8 cellular contexts compared by ENCODE assay signal in genomic region chr14:75428230-75429104, GRCh38. TPM values are rescaled to one million over a fixed set of nuclear protein-coding genes. Genes with fewer than 3 reads are reported as not detected.
DNase-seq lines count a peak whose midpoint lies in the region; ATAC-seq and TF ChIP-seq lines count a peak whose summit lies in the region.

No MANE protein-coding gene starts in this region.

- H3K27ac ChIP-seq in A673 (ENCODE audit: low read depth, low read length, poor library complexity, severe bottlenecking) (no peak overlapping the region), HUES48 (ENCODE audit: low read depth, low read length) (no peak overlapping the region), osteoblast (ENCODE audit: low read depth, low read length) (no peak overlapping the region)

- peak overlapping the region; percentile 34 for H3K27ac Mint-ChIP-seq in activated T-helper 1 cell treated with anti-CD3 and anti-CD28 coated beads, Interleukin-12 subunit alpha, Interleukin-12 subunit beta, Interleukin-2, Interleukin-4 antibody, amounts not matched to agents 30 ng/mL and 10 ng/mL and 1 ng/mL, durations not matched to agents 14 hours and 24 hours and 36 hours
- peak overlapping the region; percentile 28 for H3K27ac Mint-ChIP-seq in glutamatergic neuron (ENCODE audit: unreplicated experiment)

- H3K9me3 Mint-ChIP-seq in activated T-helper 1 cell treated with anti-CD3 and anti-CD28 coated beads, Interleukin-12 subunit alpha, Interleukin-12 subunit beta, Interleukin-2, Interleukin-4 antibody, amounts not matched to agents 30 ng/mL and 10 ng/mL and 1 ng/mL, durations not matched to agents 14 hours and 24 hours and 36 hours: peaks cover 8% of the 10 kb centered on the region
- peaks cover 2% of the 10 kb centered on the region for H3K9me3 Mint-ChIP-seq in glutamatergic neuron (ENCODE audit: unreplicated experiment)

- no peaks in the 10 kb centered on the region for H3K27me3 ChIP-seq in A673 (replicated peaks; ENCODE audit: insufficient read depth, low read depth, low read length, poor library complexity)
- peaks cover 22% of the 10 kb centered on the region for H3K27me3 ChIP-seq in HUES48 (ENCODE audit: control insufficient read depth, insufficient read depth, low read length)
- H3K27me3 ChIP-seq in osteoblast (ENCODE audit: insufficient read depth, low read length): no peaks in the 10 kb centered on the region

- H3K27me3 Mint-ChIP-seq in activated T-helper 1 cell treated with anti-CD3 and anti-CD28 coated beads, Interleukin-12 subunit alpha, Interleukin-12 subunit beta, Interleukin-2, Interleukin-4 antibody, amounts not matched to agents 30 ng/mL and 10 ng/mL and 1 ng/mL, durations not matched to agents 14 hours and 24 hours and 36 hours (ENCODE audit: insufficient read depth): peaks cover 17% of the 10 kb centered on the region
- H3K27me3 Mint-ChIP-seq in glutamatergic neuron (ENCODE audit: unreplicated experiment): peaks cover 16% of the 10 kb centered on the region

- peaks cover 6% of the 10 kb centered on the region for H3K36me3 Mint-ChIP-seq in activated T-helper 1 cell treated with anti-CD3 and anti-CD28 coated beads, Interleukin-12 subunit alpha, Interleukin-12 subunit beta, Interleukin-2, Interleukin-4 antibody, amounts not matched to agents 30 ng/mL and 10 ng/mL and 1 ng/mL, durations not matched to agents 14 hours and 24 hours and 36 hours (ENCODE audit: low read depth)
- H3K36me3 Mint-ChIP-seq in glutamatergic neuron (ENCODE audit: unreplicated experiment): no peaks in the 10 kb centered on the region

- peaks cover 10% of the 10 kb centered on the region for H3K4me1 ChIP-seq in A673 (ENCODE audit: insufficient read depth, low read length, poor library complexity, severe bottlenecking)
- H3K4me1 ChIP-seq in HUES48 (ENCODE audit: control insufficient read depth, insufficient read depth, low read length): peaks cover 27% of the 10 kb centered on the region
- peaks cover 22% of the 10 kb centered on the region for H3K4me1 ChIP-seq in osteoblast (ENCODE audit: insufficient read depth, low read length)

- POLR2A ChIA-PET in A673 (lab: Charles Lee; ENCODE audit: low non-redundant PET): interaction anchor here (0.5 to 0.6 kb wide), 2 partner anchors 130 to 190 kb away, joined by 3 to 4 read pairs; no protein-coding TSS in a partner anchor

- peaks cover 44% of the 10 kb centered on the region for H3K79me2 ChIP-seq in osteoblast (ENCODE audit: insufficient read depth, low read length)

- H3K4me3 ChIP-seq in A673 (ENCODE audit: low read depth, low read length, poor library complexity, severe bottlenecking) (peak overlapping the region; percentile 77), HUES48 (ENCODE audit: low read depth, low read length) (peak overlapping the region; percentile 74), osteoblast (ENCODE audit: insufficient read depth, low read length) (peak overlapping the region; percentile 75)

- no peak overlapping the region for H2AFZ ChIP-seq in osteoblast (ENCODE audit: low read length)

- peak overlapping the region; percentile 65 for H3K4me2 ChIP-seq in osteoblast (ENCODE audit: insufficient read depth, low read length)

- peaks cover 15% of the 10 kb centered on the region for H3K4me1 Mint-ChIP-seq in activated T-helper 1 cell treated with anti-CD3 and anti-CD28 coated beads, Interleukin-12 subunit alpha, Interleukin-12 subunit beta, Interleukin-2, Interleukin-4 antibody, amounts not matched to agents 30 ng/mL and 10 ng/mL and 1 ng/mL, durations not matched to agents 14 hours and 24 hours and 36 hours (ENCODE audit: low read depth)
- peaks cover 2% of the 10 kb centered on the region for H3K4me1 Mint-ChIP-seq in glutamatergic neuron (ENCODE audit: low read depth, unreplicated experiment)

- TF ChIP-seq CTCF in A673 (conservative IDR thresholded peaks at IDR 0.05; ENCODE audit: low read depth, low read length): no peak
- TF ChIP-seq CTCF in glutamatergic neuron (IDR thresholded peaks at IDR 0.05; ENCODE audit: partially characterized antibody, unreplicated experiment): no peak
- no peak for TF ChIP-seq CTCF in osteoblast (IDR thresholded peaks at IDR 0.05; ENCODE audit: extremely low read depth, low read depth, low read length)

- peak overlapping the region; percentile 81 for H3K4me3 Mint-ChIP-seq in activated T-helper 1 cell treated with anti-CD3 and anti-CD28 coated beads, Interleukin-12 subunit alpha, Interleukin-12 subunit beta, Interleukin-2, Interleukin-4 antibody, amounts not matched to agents 30 ng/mL and 10 ng/mL and 1 ng/mL, durations not matched to agents 14 hours and 24 hours and 36 hours
- H3K4me3 Mint-ChIP-seq in glutamatergic neuron (ENCODE audit: unreplicated experiment): peak overlapping the region; percentile 42

- BruUV-seq in A673 (replicated peaks; lab: Mats Ljungman, UMichigan): no TSS peak

- H3K9me3 ChIP-seq in A673 (ENCODE audit: low read depth, low read length, poor library complexity, severe bottlenecking) (no peaks in the 10 kb centered on the region), HUES48 (ENCODE audit: control insufficient read depth, insufficient read depth, low read length) (0 out of 2 replicates have a peak, but pooled peaks cover 3% of the 10 kb centered on the region), osteoblast (ENCODE audit: low read depth, low read length) (no peaks in the 10 kb centered on the region)

- CTCF ChIA-PET in A673 (lab: Charles Lee): no interaction called here

- no peak overlapping the region; the same call in 1 of the 2 replicates for H3K9ac ChIP-seq in HUES48 (ENCODE audit: low read depth, low read length)

- intact Hi-C loops in A673 (cut with micrococcal nuclease; ENCODE audit: unreplicated experiment): no loop called here
- intact Hi-C loops in activated T-helper 1 cell treated with anti-CD3 and anti-CD28 coated beads, Interleukin-12 subunit alpha, Interleukin-12 subunit beta, Interleukin-2, Interleukin-4 antibody, amounts not matched to agents 30 ng/mL and 10 ng/mL and 1 ng/mL, durations not matched to agents 14 hours and 24 hours and 36 hours (cut with micrococcal nuclease): loop anchor here (5.0 kb wide), 1 partner anchor 121 kb away; no protein-coding TSS in a partner anchor

- H3K36me3 ChIP-seq in A673 (ENCODE audit: insufficient read depth, low read length, poor library complexity, severe bottlenecking): peaks cover 7% of the 10 kb centered on the region
- H3K36me3 ChIP-seq in HUES48 (ENCODE audit: control insufficient read depth, insufficient read depth, low read length): peaks cover 15% of the 10 kb centered on the region
- peaks cover 12% of the 10 kb centered on the region for H3K36me3 ChIP-seq in osteoblast (ENCODE audit: insufficient read depth, low read length)

- DNase-seq in A673 (ENCODE audit: low spot score) (no peak), glutamatergic neuron (peak; percentile 30), osteoblast (ENCODE audit: insufficient read length, low spot score, missing footprints) (peak; percentile 94)
- DNase-seq in activated T-helper 1 cell treated with anti-CD3 and anti-CD28 coated beads, Interleukin-12 subunit alpha, Interleukin-12 subunit beta, Interleukin-2, Interleukin-4 antibody, amounts not matched to agents 30 ng/mL and 10 ng/mL and 1 ng/mL, durations not matched to agents 14 hours and 24 hours and 36 hours (ENCODE audit: low spot score): peak; percentile 6

- peak; percentile 26 for ATAC-seq in GM18511 (IDR thresholded peaks at IDR 0.05; ENCODE audit: unreplicated experiment)
- ATAC-seq in HG02610 (IDR thresholded peaks at IDR 0.05; ENCODE audit: unreplicated experiment): no peak
- no peak for ATAC-seq in GM18498 (IDR thresholded peaks at IDR 0.05; ENCODE audit: unreplicated experiment)

- H4K20me1 ChIP-seq in osteoblast (ENCODE audit: insufficient read depth, low read length): peaks cover 33% of the 10 kb centered on the region

RNA-seq across cellular contexts. Expression of gene JDP2, which starts 0.6 kb away (rescaled TPM):
- total RNA-seq in A673 (2021) (5.9 and 10.7 TPM in 2 replicates), glutamatergic neuron (ENCODE audit: unreplicated experiment) (5.7 TPM), osteoblast (70.7 and 77.1 TPM in 2 replicates)
- total RNA-seq in activated T-helper 1 cell treated with anti-CD3 and anti-CD28 coated beads, Interleukin-12 subunit alpha, Interleukin-12 subunit beta, Interleukin-2, Interleukin-4 antibody, amounts not matched to agents 30 ng/mL and 10 ng/mL and 1 ng/mL, durations not matched to agents 14 hours and 24 hours and 36 hours: 1.8 and 2.0 TPM in 2 replicates
